Comparison of ENCODE assay signal across 2 cellular contexts in genomic region chr18:62329676-62330454, GRCh38.
TF ChIP-seq lines count a peak whose summit lies in the region.

No MANE protein-coding gene starts in this region.

TF ChIP-seq in A549, 52 proteins besides CTCF, POLR2A, EP300 and RAD21 (continued from another document):
- TF ChIP-seq CHD4 (IDR thresholded peaks at IDR 0.05; ENCODE audit: borderline replicate concordance) (no peak), NFE2L2 (conservative IDR thresholded peaks at IDR 0.05; ENCODE audit: low read length) (no peak), MAZ (IDR thresholded peaks at IDR 0.05; ENCODE audit: borderline replicate concordance, low read depth, low read length) (no peak), RFX5 (IDR thresholded peaks at IDR 0.05) (no peak), REST (IDR thresholded peaks at IDR 0.05) (no peak), BCL3 (IDR thresholded peaks at IDR 0.05) (no peak), BHLHE40 (IDR thresholded peaks at IDR 0.05; ENCODE audit: low read depth, low read length) (no peak), JUN (IDR thresholded peaks at IDR 0.05) (no peak), HOXB13 (CRISPR knock-in tag; IDR thresholded peaks at IDR 0.05; ENCODE audit: low read depth) (no peak), USF2 (IDR thresholded peaks at IDR 0.05) (no peak), PBX3 (IDR thresholded peaks at IDR 0.05) (no peak), NR3C1 (IDR thresholded peaks at IDR 0.05) (no peak), SREBF2 (IDR thresholded peaks at IDR 0.05) (no peak), HOXA7 (CRISPR knock-in tag; IDR thresholded peaks at IDR 0.05) (no peak)

TF ChIP-seq in GM23338, 12 proteins besides CTCF, POLR2A, EP300 and RAD21 (continued from another document):
- no peak for TF ChIP-seq ZNF462 (CRISPR knock-in tag; IDR thresholded peaks at IDR 0.05)
